ENCODE assay signal across 1 cellular context in genomic region chr5:94304146-94304545, GRCh38.
TF ChIP-seq lines count a peak whose summit lies in the region.

No MANE protein-coding gene starts in this region.

TF ChIP-seq in GM23338, 12 proteins besides CTCF, POLR2A, EP300 and RAD21 (continued from another document):
- TF ChIP-seq REST (IDR thresholded peaks at IDR 0.05; ENCODE audit: unreplicated experiment) = no peak
TF ChIP-seq in GM23338: peak in this region for 0.
